ENCODE assay signal across 16 cellular contexts in genomic region chr18:30044496-30044895, GRCh38.
"Had no signal": no experiment of that assay in that cellular context is flagged by ENCODE, and none has a peak within 500 bp of the region (broad histone marks: within the 10 kb centered on the region; RNA-seq: fewer than 3 reads in every experiment).

No MANE protein-coding gene starts in this region.

- DNase-seq: colonic mucosa; dermis blood vessel endothelial cell; glutamatergic neuron; kidney; naive thymus-derived CD8-positive, alpha-beta T cell; ovary; right cardiac atrium; stimulated activated CD4-positive, alpha-beta T cell treated with anti-CD3 and anti-CD28 coated beads, Interleukin-4, amount 100 ng/mL, for 1 hour; stimulated activated CD8-positive, alpha-beta memory T cell treated with anti-CD3 and anti-CD28 coated beads, Interleukin-4, amount 100 ng/mL, for 48 hours; stimulated activated naive CD8-positive, alpha-beta T cell treated with anti-CD3 and anti-CD28 coated beads, Interleukin-15, Interleukin-2, amounts not matched to agents 100 U/mL and 50 U/mL, for 24 hours; tibial artery; upper lobe of left lung; uterus had no signal

- H3K36me3 Mint-ChIP-seq: naive thymus-derived CD8-positive, alpha-beta T cell; stimulated activated effector memory CD8-positive, alpha-beta T cell treated with anti-CD3 and anti-CD28 coated beads, Interleukin-12 subunit alpha, Interleukin-12 subunit beta, amount 100 ng/mL, for 72 hours had no signal

- H3K4me3 Mint-ChIP-seq: naive thymus-derived CD8-positive, alpha-beta T cell; neural crest cell; stimulated activated effector memory CD8-positive, alpha-beta T cell treated with anti-CD3 and anti-CD28 coated beads, Interleukin-12 subunit alpha, Interleukin-12 subunit beta, amount 100 ng/mL, for 72 hours had no signal

- ATAC-seq: naive thymus-derived CD8-positive, alpha-beta T cell; right cardiac atrium; stimulated activated effector memory CD8-positive, alpha-beta T cell treated with anti-CD3 and anti-CD28 coated beads, Interleukin-12 subunit alpha, Interleukin-12 subunit beta, amount 100 ng/mL, for 72 hours; stimulated activated naive CD8-positive, alpha-beta T cell treated with anti-CD3 and anti-CD28 coated beads, Interleukin-15, Interleukin-2, amounts not matched to agents 100 U/mL and 50 U/mL, for 24 hours had no signal

- H3K9me3 Mint-ChIP-seq: neural crest cell had no signal

- H3K27me3 Mint-ChIP-seq: naive thymus-derived CD8-positive, alpha-beta T cell; progenitor cell of endocrine pancreas had no signal

- H3K27ac Mint-ChIP-seq: naive thymus-derived CD8-positive, alpha-beta T cell; progenitor cell of endocrine pancreas; stimulated activated effector memory CD8-positive, alpha-beta T cell treated with anti-CD3 and anti-CD28 coated beads, Interleukin-12 subunit alpha, Interleukin-12 subunit beta, amount 100 ng/mL, for 72 hours had no signal

- H3K4me1 Mint-ChIP-seq: naive thymus-derived CD8-positive, alpha-beta T cell; neural crest cell; stimulated activated effector memory CD8-positive, alpha-beta T cell treated with anti-CD3 and anti-CD28 coated beads, Interleukin-12 subunit alpha, Interleukin-12 subunit beta, amount 100 ng/mL, for 72 hours had no signal
